In the genomic region with DNA sequence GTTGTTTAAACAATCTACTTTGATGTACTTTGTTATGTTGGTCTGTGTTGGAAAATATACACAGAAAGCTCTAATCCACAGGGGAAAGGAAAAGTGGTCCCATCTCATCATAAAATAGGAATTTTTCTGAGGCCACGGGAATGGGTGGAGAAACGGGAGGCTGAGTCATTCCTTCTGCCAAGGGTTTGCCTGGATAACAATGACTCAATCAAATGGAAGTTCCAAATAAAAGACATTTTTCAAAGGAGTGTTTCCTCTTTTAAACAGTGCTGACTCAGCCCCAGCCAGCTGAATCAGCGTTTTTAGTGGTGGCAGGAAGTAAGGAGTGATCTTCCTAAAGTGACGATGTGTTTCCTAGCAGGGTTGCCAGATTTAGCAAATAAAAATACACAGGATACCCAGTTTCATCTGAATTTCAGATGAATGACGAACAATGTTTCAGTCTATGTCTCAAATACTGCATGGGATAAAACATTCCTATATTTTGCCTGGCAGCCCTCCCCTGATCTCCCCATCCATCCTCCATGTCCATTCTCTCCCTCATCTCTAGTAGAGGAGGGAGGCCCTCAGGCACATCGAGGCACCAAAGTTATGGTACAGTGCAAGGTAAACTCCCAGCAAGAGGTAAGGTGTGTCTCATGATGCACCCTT, we compare ENCODE assay signal across 8 cellular contexts.
DNase-seq lines count a peak whose midpoint lies in the region; ATAC-seq, FAIRE-seq and TF ChIP-seq lines count a peak whose summit lies in the region.

No MANE protein-coding gene starts in this region.

- peak overlapping the region; percentile 20 for H3K9ac ChIP-seq in endothelial cell of umbilical vein (replicated peaks; ENCODE audit: extremely low read depth, insufficient read depth, low read length)

- H2AFZ ChIP-seq in endothelial cell of umbilical vein (ENCODE audit: low read depth, low read length) = peak overlapping the region; percentile 51

- peak overlapping the region; percentile 82 for H3K27ac ChIP-seq in endothelial cell of umbilical vein (ENCODE audit: insufficient read depth, low read depth, low read length)

- H3K4me3 ChIP-seq in endothelial cell of umbilical vein (replicated peaks in 1 of 3; ENCODE audit: insufficient read depth in 1 of 3, low read depth in 1 of 3, low read length in 3 of 3) = no peak overlapping the region

- H3K79me2 ChIP-seq in endothelial cell of umbilical vein (ENCODE audit: control insufficient read depth, insufficient read depth, low read length) = no peaks in the 10 kb centered on the region

- no TSS peak for BruUV-seq in endothelial cell of umbilical vein (replicated peaks; lab: Mats Ljungman, UMichigan)

- H3K9me1 ChIP-seq in endothelial cell of umbilical vein (replicated peaks; ENCODE audit: control insufficient read depth, extremely low read depth, insufficient read depth, low read length) = no peaks in the 10 kb centered on the region

- peaks cover 16% of the 10 kb centered on the region for H3K4me1 ChIP-seq in endothelial cell of umbilical vein (ENCODE audit: control insufficient read depth, extremely low read depth, insufficient read depth, low read length)

- no peaks in the 10 kb centered on the region for H3K9me3 ChIP-seq in endothelial cell of umbilical vein (replicated peaks; ENCODE audit: control insufficient read depth, insufficient read depth, low read length)

- no peaks in the 10 kb centered on the region for H4K20me1 ChIP-seq in endothelial cell of umbilical vein (replicated peaks; ENCODE audit: control insufficient read depth, extremely low read depth, insufficient read depth, low read length)

- POLR2A ChIA-PET in endothelial cell of umbilical vein (lab: Charles Lee) = no interaction called here

- no peaks in the 10 kb centered on the region for H3K36me3 ChIP-seq in endothelial cell of umbilical vein (ENCODE audit: control insufficient read depth in 2 of 2, extremely low read depth in 1 of 2, insufficient read depth in 2 of 2, low read length in 2 of 2)

- FAIRE-seq in endothelial cell of umbilical vein (lab: Jason Lieb, UNC) = peak; percentile 91

- H3K27me3 ChIP-seq in endothelial cell of umbilical vein (ENCODE audit: control insufficient read depth in 2 of 2, insufficient read depth in 2 of 2, low read length in 2 of 2) = no peaks in the 10 kb centered on the region

- intact Hi-C loops in endothelial cell of umbilical vein (cut with micrococcal nuclease) = loop anchor here (1.0 to 5.0 kb wide), 6 partner anchors 101 to 431 kb away; a partner anchor contains a TSS

- no peak for TF ChIP-seq POLR2A in endothelial cell of umbilical vein (IDR thresholded peaks at IDR 0.05; ENCODE audit: low read depth, low read length)

- dilution Hi-C loops in endothelial cell of umbilical vein (cut with MboI; ENCODE audit: extremely low pct_ligation_motif_present, low sequenced_read_pairs) = no loop called here

- H3K4me2 ChIP-seq in endothelial cell of umbilical vein (ENCODE audit: insufficient read depth, low read length) = peak overlapping the region; percentile 27

- no peak for ATAC-seq in GM21528 (IDR thresholded peaks at IDR 0.05; ENCODE audit: low FRiP score, unreplicated experiment)
- ATAC-seq in GM21529 (IDR thresholded peaks at IDR 0.05; ENCODE audit: unreplicated experiment) = no peak
- ATAC-seq in HG03460 (IDR thresholded peaks at IDR 0.05; ENCODE audit: unreplicated experiment) = no peak

- no peak for TF ChIP-seq CTCF in endothelial cell of umbilical vein (IDR thresholded peaks at IDR 0.05; ENCODE audit: extremely low read depth in 1 of 2, insufficient read depth in 1 of 2, low read depth in 1 of 2, low read length in 2 of 2)

- DNase-seq in ELF-1 (ENCODE audit: low read depth, low spot score) (peak; percentile 65), RKO (ENCODE audit: low spot score) (peak; percentile 98), endothelial cell of umbilical vein (ENCODE audit: low read depth, low spot score) (peak; percentile 96), mucosa of gallbladder (ENCODE audit: low spot score) (peak; percentile 80), HUDEP-2 (lab: John Stamatoyannopoulos, UW; ENCODE audit: unreplicated experiment in 76 of 76) (no peak)

- CTCF ChIA-PET in endothelial cell of umbilical vein (lab: Charles Lee) = no interaction called here

TF ChIP-seq in endothelial cell of umbilical vein, 7 proteins besides CTCF, POLR2A, EP300 and RAD21:
- TF ChIP-seq FOS (IDR thresholded peaks at IDR 0.05; ENCODE audit: borderline replicate concordance, insufficient read depth, low read length) = peak; percentile 99
- no peak for TF ChIP-seq MYC (IDR thresholded peaks at IDR 0.05; ENCODE audit: low read depth, low read length)
- TF ChIP-seq GATA2 (IDR thresholded peaks at IDR 0.05; ENCODE audit: insufficient read depth, insufficient read length, low read depth, low read length) = peak; percentile 28
- TF ChIP-seq POLR2AphosphoS5 (IDR thresholded peaks at IDR 0.05; ENCODE audit: insufficient read depth, low read depth, low read length) = peak; percentile 70
- peak; percentile 98 for TF ChIP-seq JUN (IDR thresholded peaks at IDR 0.05; ENCODE audit: borderline replicate concordance, insufficient read depth, insufficient read length, low read depth)

Comparison
In these comparisons a context has a peak if more than half of its experiments do, and no peak if none do; other contexts are left out.
1. DNase-seq: peak in ELF-1 (single experiment), RKO (single experiment), endothelial cell of umbilical vein (single experiment) and mucosa of gallbladder (single experiment); none in HUDEP-2 (0 of 76).